ENCODE assay signal across 1 cellular context in genomic region chr1:109040627-109041613, GRCh38.
TF ChIP-seq lines count a peak whose summit lies in the region.

No MANE protein-coding gene starts in this region.

TF ChIP-seq in HepG2, 621 proteins besides CTCF, POLR2A, EP300 and RAD21:
- TF ChIP-seq FOXP1 (IDR thresholded peaks at IDR 0.05), result no peak
- no peak for TF ChIP-seq FOXP1 (CRISPR knock-in tag; IDR thresholded peaks at IDR 0.05)
- peak; percentile 1 for TF ChIP-seq XRCC5 (optimal IDR thresholded peaks at IDR 0.05; ENCODE audit: low read length)
- TF ChIP-seq ZBTB33 (CRISPR knock-in tag; IDR thresholded peaks at IDR 0.05), result no peak
- TF ChIP-seq ZFX (CRISPR knock-in tag; IDR thresholded peaks at IDR 0.05; ENCODE audit: low read depth), result peak; percentile 28; the same call in 1 of the 2 replicates
- 0 out of 2 replicates have a peak, but pooled peaks have one; percentile 12 for TF ChIP-seq SIN3A (IDR thresholded peaks at IDR 0.05; ENCODE audit: borderline replicate concordance, low read depth, low read length)
- no peak for TF ChIP-seq MAF1 (CRISPR knock-in tag; IDR thresholded peaks at IDR 0.05; ENCODE audit: borderline replicate concordance)
- peak; percentile 58; the same call in 1 of the 2 replicates for TF ChIP-seq HNRNPL (IDR thresholded peaks at IDR 0.05; ENCODE audit: low read depth, low read length)
- peak; percentile 35; the same call in 1 of the 2 replicates for TF ChIP-seq ZNF232 (CRISPR knock-in tag; IDR thresholded peaks at IDR 0.05; ENCODE audit: borderline replicate concordance)
- TF ChIP-seq STAG1 (CRISPR knock-in tag; IDR thresholded peaks at IDR 0.05), result peak; percentile 14; the same call in 1 of the 2 replicates
- peak; percentile 31; the same call in 1 of the 2 replicates for TF ChIP-seq ZNF143 (CRISPR knock-in tag; IDR thresholded peaks at IDR 0.05)
- peak; percentile 62 for TF ChIP-seq AGO2 (optimal IDR thresholded peaks at IDR 0.05; ENCODE audit: low read depth, low read length)
- TF ChIP-seq MEIS2 (CRISPR knock-in tag; IDR thresholded peaks at IDR 0.05), result 0 out of 2 replicates have a peak, but pooled peaks have one; percentile 41
- TF ChIP-seq NR2F6 (IDR thresholded peaks at IDR 0.05), result no peak
- TF ChIP-seq NR2F6 (CRISPR knock-in tag; IDR thresholded peaks at IDR 0.05), result 0 out of 2 replicates have a peak, but pooled peaks have one; percentile 2
- no peak for TF ChIP-seq RFXANK (CRISPR knock-in tag; IDR thresholded peaks at IDR 0.05)
- 0 out of 2 replicates have a peak, but pooled peaks have one; percentile 41 for TF ChIP-seq ZNF543 (CRISPR knock-in tag; IDR thresholded peaks at IDR 0.05)
- TF ChIP-seq ZNF275 (CRISPR knock-in tag; IDR thresholded peaks at IDR 0.05; ENCODE audit: borderline replicate concordance), result no peak
- TF ChIP-seq ZBTB20 (CRISPR knock-in tag; IDR thresholded peaks at IDR 0.05; ENCODE audit: borderline replicate concordance, low read depth), result 0 out of 2 replicates have a peak, but pooled peaks have one; percentile 2
- TF ChIP-seq ZNF703 (CRISPR knock-in tag; IDR thresholded peaks at IDR 0.05; ENCODE audit: borderline replicate concordance), result 0 out of 2 replicates have a peak, but pooled peaks have one; percentile 35
- peak; percentile 9 for TF ChIP-seq ZNF768 (CRISPR knock-in tag; IDR thresholded peaks at IDR 0.05)
- TF ChIP-seq HNRNPLL (IDR thresholded peaks at IDR 0.05; ENCODE audit: low read depth, low read length, poor library complexity, severe bottlenecking), result peak; percentile 21
- TF ChIP-seq MTA1 (CRISPR knock-in tag; IDR thresholded peaks at IDR 0.05; ENCODE audit: borderline replicate concordance), result peak; percentile 15; the same call in 1 of the 2 replicates
- TF ChIP-seq HMGXB4 (CRISPR knock-in tag; IDR thresholded peaks at IDR 0.05; ENCODE audit: borderline replicate concordance in 1 of 2, low read depth in 1 of 2), result 0 out of 4 replicates have a peak, but pooled peaks of 1 of the 2 experiments have one; percentile 63
- no peak for TF ChIP-seq SRSF4 (IDR thresholded peaks at IDR 0.05; ENCODE audit: low read depth, low read length, poor library complexity, severe bottlenecking)
- no peak for TF ChIP-seq PAXIP1 (CRISPR knock-in tag; conservative IDR thresholded peaks at IDR 0.05)
- TF ChIP-seq ZNF549 (CRISPR knock-in tag; IDR thresholded peaks at IDR 0.05), result no peak
- TF ChIP-seq ZNF652 (CRISPR knock-in tag; IDR thresholded peaks at IDR 0.05; ENCODE audit: borderline replicate concordance, low read depth), result peak; percentile 91
TF ChIP-seq in HepG2: peak in this region for 18.
